In the genomic region with DNA sequence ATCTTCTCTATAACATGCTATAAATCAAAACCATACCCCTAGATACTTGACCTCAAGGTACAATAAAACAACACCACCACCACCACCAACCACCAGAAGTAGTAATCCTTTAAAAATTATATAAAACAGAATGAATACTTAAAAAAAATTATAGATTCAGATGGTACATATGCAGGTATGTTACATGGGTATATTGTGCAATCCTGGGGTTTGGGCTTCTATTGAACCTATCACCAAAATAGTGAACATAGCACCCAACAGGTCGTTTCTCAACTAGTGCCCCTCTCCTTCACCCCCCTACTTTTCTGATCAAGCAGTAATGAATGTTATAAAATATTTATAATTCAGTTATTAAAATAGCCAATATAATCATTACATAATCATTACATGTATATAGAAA, we compare ENCODE assay signal across 35 cellular contexts.
"Had no signal": no experiment of that assay in that cellular context is flagged by ENCODE, and none has a peak within 500 bp of the region (broad histone marks: within the 10 kb centered on the region; RNA-seq: fewer than 3 reads in every experiment).

No MANE protein-coding gene starts in this region.

- DNase-seq: Karpas-422, Kasumi-1, MG63, MM.1S, MV-4-11, NCI-H1048, NCI-H1092, NCI-H1092 treated with DMSO at 0.1 percent for 48 hours, NCI-H1105, NCI-H1105 treated with DMSO at 0.1 percent for 48 hours, NCI-H1417, NCI-H1417 treated with DMSO at 0.1 percent for 48 hours, NCI-H1436, NCI-H1436 treated with DMSO at 0.1 percent for 48 hours, NCI-H146, NCI-H1694, NCI-H1694 treated with DMSO at 0.1 percent for 48 hours, NCI-H187, NCI-H187 treated with DMSO at 0.1 percent for 48 hours, NCI-H1930, NCI-H2029, NCI-H2029 treated with DMSO at 0.1 percent for 48 hours, NCI-H2081, NCI-H2081 treated with DMSO at 0.1 percent for 48 hours, NCI-H2107, NCI-H2171, NCI-H2171 treated with DMSO at 0.1 percent for 48 hours, NCI-H2227 treated with DMSO at 0.1 percent for 48 hours, NCI-H226, NCI-H345, NCI-H446, NCI-H446 treated with DMSO at 0.1 percent for 48 hours, NCI-H510A, NCI-H510A treated with DMSO at 0.1 percent for 48 hours, NCI-H524 had no signal

- H3K4me3 ChIP-seq: MG63 had no signal

- H3K9me3 ChIP-seq: MG63 had no signal

- H3K27me3 ChIP-seq: MG63 had no signal
